ENCODE assay signal across 23 cellular contexts in genomic region chr7:79221211-79221610, GRCh38.
"Had no signal": no experiment of that assay in that cellular context is flagged by ENCODE, and none has a peak within 500 bp of the region (broad histone marks: within the 10 kb centered on the region; RNA-seq: fewer than 3 reads in every experiment).

No MANE protein-coding gene starts in this region.

- FAIRE-seq: kidney had no signal

- H3K27me3 ChIP-seq: dorsolateral prefrontal cortex, gastrocnemius medialis, left lung, stomach, thyroid gland, vagina had no signal

- H3K36me3 ChIP-seq: gastrocnemius medialis, left lung, stomach, thyroid gland, vagina had no signal

- H3K4me1 ChIP-seq: gastrocnemius medialis, left lung, psoas muscle, stomach, thyroid gland, vagina had no signal

- H3K27ac ChIP-seq: dorsolateral prefrontal cortex, gastrocnemius medialis, left lung, psoas muscle, skin epidermis, stomach, thyroid gland, vagina had no signal

- H3K9me3 ChIP-seq: gastrocnemius medialis, left lung, psoas muscle, stomach, thyroid gland, vagina had no signal

- DNase-seq: cerebellar nuclear complex; dorsolateral prefrontal cortex; effector CD4-positive, alpha-beta T cell; foreskin fibroblast; gastrocnemius medialis; head of caudate nucleus; kidney; left lung; mesenchymal stem cell; midbrain; naive thymus-derived CD8-positive, alpha-beta T cell; nephron progenitor cell; nucleus accumbens; psoas muscle; right cardiac atrium; stimulated activated CD4-positive, alpha-beta T cell treated with anti-CD3 and anti-CD28 coated beads, Interleukin-2, amount 100 ng/mL, for 24 hours; stimulated activated CD4-positive, alpha-beta T cell treated with anti-CD3 and anti-CD28 coated beads, Interleukin-4, amount 100 ng/mL, for 24 hours; stimulated activated naive CD4-positive, alpha-beta T cell treated with Interleukin-2 at 50 U/mL for 16 hours; stomach; thyroid gland had no signal

- ATAC-seq: gastrocnemius medialis; left lung; naive thymus-derived CD8-positive, alpha-beta T cell; psoas muscle; right cardiac atrium; stimulated activated effector memory CD8-positive, alpha-beta T cell treated with anti-CD3 and anti-CD28 coated beads, Interleukin-12 subunit alpha, Interleukin-12 subunit beta, amount 100 ng/mL, for 72 hours had no signal

- H3K4me3 ChIP-seq: dorsolateral prefrontal cortex, gastrocnemius medialis, left lung, psoas muscle, skin epidermis, stomach, thyroid gland, vagina had no signal
